In the genomic region with DNA sequence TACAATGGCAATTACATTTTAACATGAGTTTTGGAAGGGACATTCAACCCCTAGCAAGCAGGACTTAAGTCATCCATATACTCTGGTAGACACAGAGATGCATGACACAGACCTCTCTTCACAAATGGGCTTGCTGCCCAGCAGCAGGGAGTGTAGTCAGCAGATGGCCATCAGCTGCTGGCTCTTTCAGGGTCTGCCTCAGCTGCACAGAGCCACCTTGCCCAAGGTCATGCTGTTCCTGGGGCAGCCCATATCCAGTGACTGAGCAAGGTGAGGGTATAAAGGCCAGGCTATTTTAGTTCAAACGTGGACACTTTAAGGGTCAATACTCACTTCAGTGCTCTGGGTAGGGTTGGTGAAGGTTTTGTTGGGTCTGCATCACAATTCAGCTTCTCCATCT, we compare ENCODE assay signal across 19 cellular contexts. TPM values are rescaled to one million over a fixed set of nuclear protein-coding genes. Genes with fewer than 3 reads are reported as not detected.
DNase-seq lines count a peak whose midpoint lies in the region; ATAC-seq and TF ChIP-seq lines count a peak whose summit lies in the region.
"Had no signal": no experiment of that assay in that cellular context is flagged by ENCODE, and none has a peak within 500 bp of the region (broad histone marks: within the 10 kb centered on the region; RNA-seq: fewer than 3 reads in every experiment).

No MANE protein-coding gene starts in this region.

- no peak overlapping the region for H3K4me3 ChIP-seq in GM23248
- no peak overlapping the region for H3K4me3 ChIP-seq in endodermal cell (ENCODE audit: low read length)
- H3K4me3 ChIP-seq in neutrophil (ENCODE audit: low read depth in 1 of 2, low read length in 1 of 2): no peak overlapping the region
- H3K4me3 ChIP-seq in foreskin fibroblast (ENCODE audit: low read depth in 1 of 2, low read length in 2 of 2): no peak overlapping the region
- H3K4me3 ChIP-seq: BLaER1 treated with 17β-estradiol and CSF1 and Interleukin-3, amounts not matched to agents 10 nM and 100 nM; MG63; SK-N-MC had no signal

- H4K20me1 ChIP-seq in GM23248 (ENCODE audit: insufficient read depth): no peaks in the 10 kb centered on the region
- H4K20me1 ChIP-seq: BLaER1 treated with 17β-estradiol and CSF1 and Interleukin-3, amounts not matched to agents 10 nM and 100 nM had no signal

- in situ Hi-C loops in GM23248 (cut with MboI): no loop called here
- in situ Hi-C loops in KBM-7 (cut with MboI; ENCODE audit: low pct_unique_long_range_greater_than_20kb, low sequenced_read_pairs): no loop called here

- no peaks in the 10 kb centered on the region for H3K9me3 ChIP-seq in GM23248 (ENCODE audit: low read depth)
- peaks cover 11% of the 10 kb centered on the region for H3K9me3 ChIP-seq in endodermal cell (ENCODE audit: control insufficient read depth, low read length)
- no peaks in the 10 kb centered on the region for H3K9me3 ChIP-seq in neutrophil
- H3K9me3 ChIP-seq: BLaER1 treated with 17β-estradiol and CSF1 and Interleukin-3, amounts not matched to agents 10 nM and 100 nM; MG63 had no signal

- POLR2A ChIA-PET in activated CD4-positive, alpha-beta T cell treated with anti-CD3 and anti-CD28 coated beads for 36 hours (lab: Charles Lee): no interaction called here

- H2AFZ ChIP-seq in GM23248: no peak overlapping the region

- no peak for TF ChIP-seq CTCF in endodermal cell (conservative IDR thresholded peaks at IDR 0.05)
- TF ChIP-seq CTCF in neutrophil (IDR thresholded peaks at IDR 0.05): no peak
- no peak for TF ChIP-seq CTCF in foreskin fibroblast (IDR thresholded peaks at IDR 0.05; ENCODE audit: low read depth, low read length)

- H3K36me3 ChIP-seq in GM23248 (ENCODE audit: low read depth) (no peaks in the 10 kb centered on the region), endodermal cell (ENCODE audit: control insufficient read depth, insufficient read depth, low read length) (no peaks in the 10 kb centered on the region), neutrophil (no peaks in the 10 kb centered on the region)
- H3K36me3 ChIP-seq: BLaER1 treated with 17β-estradiol and CSF1 and Interleukin-3, amounts not matched to agents 10 nM and 100 nM; MG63 had no signal

- CTCF ChIA-PET in activated CD4-positive, alpha-beta T cell treated with anti-CD3 and anti-CD28 coated beads for 36 hours (lab: Charles Lee): interaction anchor here (1.0 kb wide), 1 partner anchor 291 kb away, joined by 3 read pairs; the partner anchor contains the start of genes ERG28 and TTLL5

- H3K79me2 ChIP-seq in GM23248 (ENCODE audit: insufficient read depth): no peaks in the 10 kb centered on the region

- H3K27me3 ChIP-seq in GM23248 (replicated peaks; ENCODE audit: insufficient read depth): peaks cover 19% of the 10 kb centered on the region
- H3K27me3 ChIP-seq in endodermal cell (ENCODE audit: control insufficient read depth, insufficient read depth, low read length, poor library complexity, severe bottlenecking): peaks cover 87% of the 10 kb centered on the region
- no peaks in the 10 kb centered on the region for H3K27me3 ChIP-seq in neutrophil
- H3K27me3 ChIP-seq: BLaER1 treated with 17β-estradiol and CSF1 and Interleukin-3, amounts not matched to agents 10 nM and 100 nM; MG63 had no signal

- no peak overlapping the region for H3K4me2 ChIP-seq in GM23248 (ENCODE audit: unreplicated experiment)

- no peaks in the 10 kb centered on the region for H3K36me3 Mint-ChIP-seq in endodermal cell (ENCODE audit: low read depth)
- H3K36me3 Mint-ChIP-seq in activated CD4-positive, alpha-beta T cell treated with anti-CD3 and anti-CD28 coated beads for 36 hours (ENCODE audit: low read depth): no peaks in the 10 kb centered on the region

- H3K27ac Mint-ChIP-seq in endodermal cell: no peak overlapping the region
- no peak overlapping the region for H3K27ac Mint-ChIP-seq in activated CD4-positive, alpha-beta T cell treated with anti-CD3 and anti-CD28 coated beads for 36 hours

- DNase-seq in AG08396 (ENCODE audit: low spot score) (peak; percentile 19), GM23248 (peak; percentile 29), endodermal cell (peak; percentile 3), KBM-7 (no peak), foreskin fibroblast (no peak)
- DNase-seq in activated CD4-positive, alpha-beta T cell treated with anti-CD3 and anti-CD28 coated beads for 36 hours: no peak
- DNase-seq in stimulated activated CD4-positive, alpha-beta T cell treated with anti-CD3 and anti-CD28 coated beads, Interleukin-4, amount 100 ng/mL, for 1 hour: no peak
- DNase-seq: DMS153; MG63; NCI-H1417; NCI-H2081 treated with DMSO at 0.1 percent for 48 hours; NCI-H524; NK-92 treated with Interleukin-12 subunit alpha and Interleukin-12 subunit beta, amount 100 ng/mL, for 24 hours; OCI-M1 had no signal

- peaks cover 17% of the 10 kb centered on the region for H3K4me1 Mint-ChIP-seq in endodermal cell
- peaks cover 2% of the 10 kb centered on the region for H3K4me1 Mint-ChIP-seq in activated CD4-positive, alpha-beta T cell treated with anti-CD3 and anti-CD28 coated beads for 36 hours

- WGBS in GM23248 (ENCODE audit: low coverage in 1 of 2, low lambda C conversion rate in 2 of 2, missing lambda C conversion rate in 2 of 2), 2 experiments: 0 to 24% methylated on average over 1 of the region's 1 CpG
- WGBS in endodermal cell (ENCODE audit: insufficient coverage in 1 of 2, insufficient read length in 1 of 2), 2 experiments: 92 to 100% methylated on average over 1 of the region's 1 CpG

- H3F3A ChIP-seq in GM23248 (ENCODE audit: insufficient read depth): no peaks in the 10 kb centered on the region

- no peak overlapping the region for H3K27ac ChIP-seq in GM23248
- no peak overlapping the region for H3K27ac ChIP-seq in endodermal cell (ENCODE audit: low read depth, low read length)
- peak overlapping the region; percentile 80 for H3K27ac ChIP-seq in neutrophil
- H3K27ac ChIP-seq: RWPE1, SK-N-MC had no signal

- no peaks in the 10 kb centered on the region for H3K4me1 ChIP-seq in GM23248 (ENCODE audit: insufficient read depth)
- H3K4me1 ChIP-seq in endodermal cell (ENCODE audit: control insufficient read depth, insufficient read depth, low read length): peaks cover 7% of the 10 kb centered on the region
- H3K4me1 ChIP-seq in neutrophil (ENCODE audit: control insufficient read depth in 1 of 2, insufficient read depth in 1 of 2, low read depth in 1 of 2, low read length in 1 of 2): peaks cover 28 to 29% of the 10 kb centered on the region in 2 experiments

- peaks cover 6% of the 10 kb centered on the region for H3K9me3 Mint-ChIP-seq in endodermal cell
- H3K9me3 Mint-ChIP-seq in activated CD4-positive, alpha-beta T cell treated with anti-CD3 and anti-CD28 coated beads for 36 hours (ENCODE audit: low read depth): no peaks in the 10 kb centered on the region

- no peak overlapping the region for H3K4me3 Mint-ChIP-seq in endodermal cell
- H3K4me3 Mint-ChIP-seq in activated CD4-positive, alpha-beta T cell treated with anti-CD3 and anti-CD28 coated beads for 36 hours: no peak overlapping the region

- H3K9me2 ChIP-seq in GM23248 (ENCODE audit: insufficient read depth): no peaks in the 10 kb centered on the region

- no peak for ATAC-seq in activated CD4-positive, alpha-beta T cell treated with anti-CD3 and anti-CD28 coated beads for 36 hours
- ATAC-seq: HepG2 had no signal

- peaks cover 75% of the 10 kb centered on the region for H3K27me3 Mint-ChIP-seq in endodermal cell (ENCODE audit: insufficient read depth)
- H3K27me3 Mint-ChIP-seq in activated CD4-positive, alpha-beta T cell treated with anti-CD3 and anti-CD28 coated beads for 36 hours: no peaks in the 10 kb centered on the region

- no peak overlapping the region for H3K9ac ChIP-seq in GM23248
- H3K9ac ChIP-seq in endodermal cell (ENCODE audit: extremely low read depth, low read length, poor library complexity, severe bottlenecking): no peak overlapping the region
- H3K9ac ChIP-seq: BLaER1 treated with 17β-estradiol and CSF1 and Interleukin-3, amounts not matched to agents 10 nM and 100 nM had no signal

- intact Hi-C loops in activated CD4-positive, alpha-beta T cell treated with anti-CD3 and anti-CD28 coated beads for 36 hours (cut with DNase I, micrococcal nuclease): no loop called here

RNA-seq across cellular contexts. Expression of gene JDP2, which starts 58.3 kb away (rescaled TPM):
- 163 and 174 TPM in 2 replicates for total RNA-seq in GM23248 (2014; rRNA removed; shearing (Covaris generic))
- polyA plus RNA-seq in GM23248 (2016; fragmentation: Nextera tagmentation; extraction: Ambion mirVana): 20.0 and 21.5 TPM in 2 replicates
- total RNA-seq in endodermal cell: 10 to 100 TPM; 15.7 to 23.1 TPM
- 17.2 TPM for polyA plus RNA-seq in endodermal cell (2013, experiment 1 of 2)
- 16.2 TPM for polyA plus RNA-seq in endodermal cell (2013, experiment 2 of 2)
- total RNA-seq in activated CD4-positive, alpha-beta T cell treated with anti-CD3 and anti-CD28 coated beads for 36 hours: 1 to 10 TPM; 2.4 to 2.6 TPM

Comparison
In these comparisons a context has a peak if more than half of its experiments do, and no peak if none do; other contexts are left out.
1. DNase-seq: peak in AG08396 (single experiment), GM23248 (single experiment) and endodermal cell (single experiment); none in KBM-7 (single experiment), foreskin fibroblast (0 of 2), activated CD4-positive, alpha-beta T cell treated with anti-CD3 and anti-CD28 coated beads for 36 hours (single experiment) and stimulated activated CD4-positive, alpha-beta T cell treated with anti-CD3 and anti-CD28 coated beads, Interleukin-4, amount 100 ng/mL, for 1 hour (single experiment).
2. RNA of gene JDP2, which starts 58.3 kb away (total RNA-seq): 163 to 174 TPM in GM23248 and 15.7 to 23.1 TPM in endodermal cell; 2.4 to 2.6 TPM in activated CD4-positive, alpha-beta T cell treated with anti-CD3 and anti-CD28 coated beads for 36 hours; every median in the first group is over 4 times any median in the second.